In genomic region chr6:3260296-3260695, GRCh38 we compare ENCODE assay signal across 9 cellular contexts. TPM values are rescaled to one million over a fixed set of nuclear protein-coding genes. Genes with fewer than 3 reads are reported as not detected.
A peak's percentile ranks its signal among the peaks of the same experiment; 100 is the strongest.
DNase-seq lines count a peak whose midpoint lies in the region; ATAC-seq, FAIRE-seq and TF ChIP-seq lines count a peak whose summit lies in the region.
"Had no signal": no experiment of that assay in that cellular context is flagged by ENCODE, and none has a peak within 500 bp of the region (broad histone marks: within the 10 kb centered on the region; RNA-seq: fewer than 3 reads in every experiment).

No MANE protein-coding gene starts in this region.

- H3K4me2 ChIP-seq in KMS-11 = peak overlapping the region; percentile 75
- H3K4me2 ChIP-seq in K562 (ENCODE audit: insufficient read depth, low read length) = peak overlapping the region; percentile 93

- no peak for TF ChIP-seq POLR2A in K562 (conservative IDR thresholded peaks at IDR 0.05)

- H2AFZ ChIP-seq in KMS-11 (ENCODE audit: low read depth) (no peak overlapping the region), K562 (ENCODE audit: low read depth, low read length) (no peak overlapping the region)

- in situ Hi-C loops in K562 (cut with MboI) (no loop called here), GM13977 (cut with MboI; ENCODE audit: low pct_unique_long_range_greater_than_20kb, low sequenced_read_pairs, unreplicated experiment) (no loop called here)

- H3K4me3 Mint-ChIP-seq in CD8-positive, alpha-beta memory T cell = peak overlapping the region; percentile 74 to 100 (median 96)
- peak overlapping the region; percentile 67 to 100 (median 97) for H3K4me3 Mint-ChIP-seq in naive thymus-derived CD8-positive, alpha-beta T cell

- BruUV-seq in K562 (replicated peaks; lab: Mats Ljungman, UMichigan) = no TSS peak

- H3K9ac ChIP-seq in KMS-11 (no peak overlapping the region), K562 (ENCODE audit: insufficient read depth in 1 of 2, low read depth in 2 of 2, low read length in 2 of 2) (peak overlapping the region; percentile 67 to 90; a peak in 3 of 4 replicates)

- TF ChIP-seq RAD21 in K562 (CRISPR knock-in tag; conservative IDR thresholded peaks at IDR 0.05 in 1 of 2, IDR thresholded peaks at IDR 0.05 in 1 of 2) = no peak

- no peak for FAIRE-seq in K562 (lab: Jason Lieb, UNC)

- H4K20me1 ChIP-seq in KMS-11 (ENCODE audit: insufficient read depth) (no peaks in the 10 kb centered on the region), K562 (replicated peaks; ENCODE audit: control insufficient read depth, insufficient read depth, low read length) (peaks cover 35% of the 10 kb centered on the region)

- H3K79me2 ChIP-seq in KMS-11 (ENCODE audit: insufficient read depth, low read depth) (peaks cover 61% of the 10 kb centered on the region), K562 (ENCODE audit: control insufficient read depth, insufficient read depth, low read length) (peaks cover 66% of the 10 kb centered on the region)

- H3K36me3 Mint-ChIP-seq in CD8-positive, alpha-beta memory T cell = peaks cover 0 to 38% (median 0%) of the 10 kb centered on the region in 3 donors
- H3K36me3 Mint-ChIP-seq in naive thymus-derived CD8-positive, alpha-beta T cell = peaks cover 6 to 20% (median 7%) of the 10 kb centered on the region in 3 donors

- 29% methylated on average over 12 of the region's 14 CpGs for WGBS in K562 (ENCODE audit: insufficient coverage, low coverage, missing lambda C conversion rate)

- peaks cover 42 to 61% (median 59%) of the 10 kb centered on the region in 3 donors for H3K4me1 Mint-ChIP-seq in CD8-positive, alpha-beta memory T cell
- peaks cover 35 to 58% (median 53%) of the 10 kb centered on the region in 4 donors for H3K4me1 Mint-ChIP-seq in naive thymus-derived CD8-positive, alpha-beta T cell

- H3K36me3 ChIP-seq in CD8-positive, alpha-beta memory T cell (ENCODE audit: insufficient read depth, low read length) = peaks cover 13% of the 10 kb centered on the region
- H3K36me3 ChIP-seq in KMS-11 (ENCODE audit: insufficient read depth) (no peaks in the 10 kb centered on the region), K562 (ENCODE audit: control insufficient read depth, insufficient read depth, low read length) (peaks cover 49% of the 10 kb centered on the region)

- TF ChIP-seq CTCF in KMS-11 (conservative IDR thresholded peaks at IDR 0.05; ENCODE audit: low read depth, low read length) (no peak), K562 (IDR thresholded peaks at IDR 0.05 in 2 of 3, conservative IDR thresholded peaks at IDR 0.05 in 1 of 3; ENCODE audit: insufficient read depth in 2 of 3, low read depth in 1 of 3, low read length in 3 of 3) (no peak), GM13977 (IDR thresholded peaks at IDR 0.05; ENCODE audit: extremely low read depth, insufficient read depth, missing control alignments) (no peak)

- no peaks in the 10 kb centered on the region for H3K9me3 ChIP-seq in CD8-positive, alpha-beta memory T cell (ENCODE audit: low read length)
- H3K9me3 ChIP-seq in K562 (replicated peaks; ENCODE audit: control insufficient read depth, insufficient read depth, low read depth, low read length) = no peaks in the 10 kb centered on the region

- no peaks in the 10 kb centered on the region for H3K27me3 ChIP-seq in CD8-positive, alpha-beta memory T cell (ENCODE audit: insufficient read depth, low read length, poor library complexity, severe bottlenecking)
- no peaks in the 10 kb centered on the region for H3K27me3 ChIP-seq in KMS-11 (ENCODE audit: insufficient read depth, low read depth)
- no peaks in the 10 kb centered on the region for H3K27me3 ChIP-seq in K562 (ENCODE audit: control insufficient read depth in 2 of 2, insufficient read depth in 2 of 2, low read length in 2 of 2)

- no peaks in the 10 kb centered on the region for H3K9me3 Mint-ChIP-seq in CD8-positive, alpha-beta memory T cell
- H3K9me3 Mint-ChIP-seq in naive thymus-derived CD8-positive, alpha-beta T cell = no peaks in the 10 kb centered on the region

- DNase-seq in CD8-positive, alpha-beta memory T cell = no peak
- DNase-seq in K562 (ENCODE audit: extremely low read depth in 1 of 4, low spot score in 3 of 4) (no peak), GM13977 (ENCODE audit: low spot score) (no peak), GM03348 (ENCODE audit: low spot score) (no peak), inferior parietal cortex (ENCODE audit: extremely low spot score) (no peak), A172 (ENCODE audit: low spot score) (no peak)
- peak in 1 of 10 donors; percentile 44 for DNase-seq in naive thymus-derived CD8-positive, alpha-beta T cell
- DNase-seq: GDM1 had no signal

- peak overlapping the region; percentile 20 for H3K27ac ChIP-seq in CD8-positive, alpha-beta memory T cell (ENCODE audit: low read depth, low read length)
- H3K27ac ChIP-seq in KMS-11 (no peak overlapping the region), K562 (ENCODE audit: extremely low read depth, low read depth, low read length) (peak overlapping the region; percentile 54)

- TF ChIP-seq EP300 in K562 (IDR thresholded peaks at IDR 0.05; ENCODE audit: low read length) = no peak

- peaks cover 33% of the 10 kb centered on the region for H3K4me1 ChIP-seq in CD8-positive, alpha-beta memory T cell (ENCODE audit: insufficient read depth, low read length)
- peaks cover 12% of the 10 kb centered on the region for H3K4me1 ChIP-seq in KMS-11 (ENCODE audit: low read depth, poor library complexity, severe bottlenecking)
- peaks cover 35 to 36% of the 10 kb centered on the region in 2 experiments for H3K4me1 ChIP-seq in K562 (replicated peaks in 1 of 2; ENCODE audit: control insufficient read depth in 2 of 2, insufficient read depth in 2 of 2, low read length in 2 of 2)

- CTCF ChIA-PET in CD8-positive, alpha-beta memory T cell (lab: Charles Lee) = interaction anchor here (1.2 to 1.7 kb wide), 3 partner anchors 9 to 31 kb away, joined by 3 to 4 read pairs (median 4); no protein-coding TSS in a partner anchor
- CTCF ChIA-PET in K562 (lab: Yijun Ruan, JAX; ENCODE audit: low intra/inter-chr PET ratio) = no interaction called here

- POLR2A ChIA-PET in CD8-positive, alpha-beta memory T cell (lab: Charles Lee) = interaction anchor here (0.5 to 0.6 kb wide), 2 partner anchors 192 to 236 kb away, joined by 3 read pairs; partner anchors contain the start of gene RIPK1
- POLR2A ChIA-PET in K562 (lab: Yijun Ruan, JAX) = interaction anchor here (0.6 to 2.2 kb wide), 5 partner anchors 103 to 370 kb away, joined by 3 to 9 read pairs (median 3); partner anchors contain the start of gene TUBB2A
- POLR2A ChIA-PET in naive thymus-derived CD8-positive, alpha-beta T cell (lab: Charles Lee) = interaction anchor here (0.7 to 2.2 kb wide), 6 partner anchors 31 to 761 kb away, joined by 3 to 9 read pairs (median 4); a partner anchor contains a TSS

- peaks cover 0 to 6% of the 10 kb centered on the region in 2 donors for H3K27me3 Mint-ChIP-seq in CD8-positive, alpha-beta memory T cell
- H3K27me3 Mint-ChIP-seq in naive thymus-derived CD8-positive, alpha-beta T cell = peaks cover 0 to 6% (median 0%) of the 10 kb centered on the region in 5 donors

- H3K27ac Mint-ChIP-seq in CD8-positive, alpha-beta memory T cell = peak overlapping the region in 3 of 8 donors; percentile 69 to 92 (median 77)
- H3K27ac Mint-ChIP-seq in naive thymus-derived CD8-positive, alpha-beta T cell = peak overlapping the region in 3 of 10 donors; percentile 61 to 84 (median 79)

- ATAC-seq in K562 = no peak
- no peak for ATAC-seq in naive thymus-derived CD8-positive, alpha-beta T cell

- intact Hi-C loops in K562 (cut with micrococcal nuclease) = no loop called here

- peaks cover 15% of the 10 kb centered on the region for H3K9me1 ChIP-seq in K562 (ENCODE audit: control insufficient read depth, insufficient read depth, low read length)

- peak overlapping the region; percentile 28 for H3K4me3 ChIP-seq in CD8-positive, alpha-beta memory T cell (ENCODE audit: low read length)
- no peak overlapping the region for H3K4me3 ChIP-seq in KMS-11 (IDR thresholded peaks at IDR 0.05; ENCODE audit: insufficient read depth, low read depth, low read length)
- peak overlapping the region; percentile 30; the same call in 1 of the 2 replicates for H3K4me3 ChIP-seq in K562

RNA-seq across cellular contexts. Expression of gene PSMG4, which starts 1.5 kb away (rescaled TPM):
- 10 to 100 TPM; 24.4 to 25.2 TPM for total RNA-seq in CD8-positive, alpha-beta memory T cell
- polyA plus RNA-seq in CD8-positive, alpha-beta memory T cell = 50.4 TPM
- 101 and 118 TPM in 2 replicates for total RNA-seq in K562 (2011; cell fraction: chromatin; rRNA removed; ENCODE audit: low replicate concordance)
- total RNA-seq in K562 (2011; cell fraction: nucleolus; rRNA removed) = 85.9 and 99.7 TPM in 2 replicates
- total RNA-seq in K562 (2011; cell fraction: nucleoplasm; rRNA removed) = 97.7 and 105 TPM in 2 replicates
- total RNA-seq in K562 (2014; rRNA removed) = 123 and 126 TPM in 2 replicates
- 41.4 and 42.7 TPM in 2 replicates for total RNA-seq in K562 (2014; rRNA removed; fragmentation: Illumina TruSeq; extraction: Trizol)
- 52.0 and 56.4 TPM in 2 replicates for total RNA-seq in K562 (2015; rRNA removed; fragmentation: Illumina TruSeq; extraction: Trizol)
- total RNA-seq in K562 (2021) = 74.4 and 81.6 TPM in 2 replicates
- 62.2 and 64.5 TPM in 2 replicates for polyA plus RNA-seq in K562 (2011; rRNA removed)
- polyA plus RNA-seq in K562 (2011; cell fraction: cytosol; rRNA removed) = 83.4 and 238 TPM in 2 replicates
- polyA plus RNA-seq in K562 (2011; cell fraction: nucleus; rRNA removed) = 74.0 and 91.4 TPM in 2 replicates
- 79.5 and 80.8 TPM in 2 replicates for polyA plus RNA-seq in K562 (2012)
- polyA plus RNA-seq in K562 (2014; fragmentation: Illumina TruSeq; extraction: Trizol) = 29.0 and 49.1 TPM in 2 replicates
- 10 to 100 TPM; 12.9 to 19.4 TPM for polyA plus RNA-seq in K562 (2014; fragmentation: Nextera tagmentation; extraction: Ambion mirVana)
- polyA plus RNA-seq in K562 (2014; rRNA removed) = 165 and 185 TPM in 2 replicates
- 30.7 and 32.6 TPM in 2 replicates for polyA minus RNA-seq in K562 (2011; rRNA and poly(A)+ RNA removed)
- 14.1 and 15.7 TPM in 2 replicates for polyA minus RNA-seq in K562 (2011; cell fraction: cytosol; rRNA and poly(A)+ RNA removed)
- polyA minus RNA-seq in K562 (2011; cell fraction: nucleus; rRNA and poly(A)+ RNA removed) = 39.4 and 48.7 TPM in 2 replicates
- total RNA-seq in naive thymus-derived CD8-positive, alpha-beta T cell = 10 to 100 TPM; 39.2 to 39.4 TPM
- polyA plus RNA-seq in naive thymus-derived CD8-positive, alpha-beta T cell = 10 to 100 TPM; 66.4 to 69.4 (median 67.2) TPM
- total RNA-seq in A172 (2014; rRNA removed; shearing (Covaris generic)) = 23.4 and 38.4 TPM in 2 replicates

RNA-seq across cellular contexts. Expression of gene TUBB2B, which starts 32.8 kb away (rescaled TPM):
- total RNA-seq in CD8-positive, alpha-beta memory T cell = under 1 TPM in 1 of 2 experiments, not detected in 1; 0.13 TPM
- 0.59 TPM for polyA plus RNA-seq in CD8-positive, alpha-beta memory T cell
- 1.7 and 4.6 TPM in 2 replicates for total RNA-seq in K562 (2011; cell fraction: chromatin; rRNA removed; ENCODE audit: low replicate concordance)
- 5.0 and 6.5 TPM in 2 replicates for total RNA-seq in K562 (2011; cell fraction: nucleolus; rRNA removed)
- total RNA-seq in K562 (2011; cell fraction: nucleoplasm; rRNA removed) = 3.4 and 3.9 TPM in 2 replicates
- 6.4 and 7.3 TPM in 2 replicates for total RNA-seq in K562 (2014; rRNA removed)
- 1.6 and 2.3 TPM in 2 replicates for total RNA-seq in K562 (2014; rRNA removed; fragmentation: Illumina TruSeq; extraction: Trizol)
- 3.3 and 3.8 TPM in 2 replicates for total RNA-seq in K562 (2015; rRNA removed; fragmentation: Illumina TruSeq; extraction: Trizol)
- total RNA-seq in K562 (2021) = 5.1 and 5.8 TPM in 2 replicates
- 9.7 and 14.5 TPM in 2 replicates for polyA plus RNA-seq in K562 (2011; rRNA removed)
- 18.8 and 24.4 TPM in 2 replicates for polyA plus RNA-seq in K562 (2011; cell fraction: cytosol; rRNA removed)
- 5.8 and 7.2 TPM in 2 replicates for polyA plus RNA-seq in K562 (2011; cell fraction: nucleus; rRNA removed)
- 9.9 and 11.3 TPM in 2 replicates for polyA plus RNA-seq in K562 (2012)
- 4.6 and 9.1 TPM in 2 replicates for polyA plus RNA-seq in K562 (2014; fragmentation: Illumina TruSeq; extraction: Trizol)
- polyA plus RNA-seq in K562 (2014; fragmentation: Nextera tagmentation; extraction: Ambion mirVana) = under 1 TPM; 0.11 to 0.18 TPM
- 6.1 and 7.0 TPM in 2 replicates for polyA plus RNA-seq in K562 (2014; rRNA removed)
- polyA minus RNA-seq in K562 (2011; rRNA and poly(A)+ RNA removed) = 5.1 and 6.2 TPM in 2 replicates
- 7.5 and 11.3 TPM in 2 replicates for polyA minus RNA-seq in K562 (2011; cell fraction: cytosol; rRNA and poly(A)+ RNA removed)
- 2.7 and 6.1 TPM in 2 replicates for polyA minus RNA-seq in K562 (2011; cell fraction: nucleus; rRNA and poly(A)+ RNA removed)
- not detected for total RNA-seq in naive thymus-derived CD8-positive, alpha-beta T cell
- polyA plus RNA-seq in naive thymus-derived CD8-positive, alpha-beta T cell = under 1 TPM in 2 of 3 donors, not detected in 1; 0.08 to 0.20 TPM
- 13.0 and 17.1 TPM in 2 replicates for total RNA-seq in A172 (2014; rRNA removed; shearing (Covaris generic))
